In the genomic region with DNA sequence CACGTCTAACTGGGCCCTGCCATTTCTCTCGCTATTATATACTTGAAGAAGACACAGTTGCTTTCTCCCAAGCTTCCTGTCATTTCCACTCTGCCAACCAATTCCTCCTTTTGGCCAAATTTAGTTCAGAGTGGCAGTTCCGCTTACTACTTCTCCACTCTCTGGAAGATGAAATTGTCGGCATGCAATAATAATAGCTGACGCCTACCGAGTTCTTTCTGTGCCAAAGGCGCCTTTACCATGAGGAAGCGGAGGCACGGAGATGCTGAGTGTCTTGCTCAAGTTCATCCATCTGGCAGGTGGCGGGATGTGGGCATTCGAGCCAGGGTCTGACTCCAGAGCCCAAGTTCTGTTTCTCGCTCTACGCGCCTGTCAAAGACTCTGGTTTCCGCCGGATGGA, we compare ENCODE assay signal across 9 cellular contexts. TPM values are rescaled to one million over a fixed set of nuclear protein-coding genes. Genes with fewer than 3 reads are reported as not detected.
DNase-seq lines count a peak whose midpoint lies in the region; ATAC-seq, FAIRE-seq and TF ChIP-seq lines count a peak whose summit lies in the region.
"Had no signal": no experiment of that assay in that cellular context is flagged by ENCODE, and none has a peak within 500 bp of the region (broad histone marks: within the 10 kb centered on the region; RNA-seq: fewer than 3 reads in every experiment).

No MANE protein-coding gene starts in this region.

- TF ChIP-seq RAD21 in HepG2 (CRISPR knock-in tag; IDR thresholded peaks at IDR 0.05) = no peak

- no peaks in the 10 kb centered on the region for H3K27me3 ChIP-seq in right lobe of liver
- peaks cover 0 to 15% of the 10 kb centered on the region in 2 experiments; a peak in 4 of 5 replicates for H3K27me3 ChIP-seq in HepG2 (ENCODE audit: control insufficient read depth in 1 of 2, insufficient read depth in 2 of 2, low read length in 2 of 2)
- H3K27me3 ChIP-seq in ascending aorta = no peaks in the 10 kb centered on the region
- H3K27me3 ChIP-seq in naive thymus-derived CD4-positive, alpha-beta T cell (ENCODE audit: control insufficient read depth in 2 of 2, insufficient read depth in 2 of 2, low read length in 2 of 2) = no peaks in the 10 kb centered on the region
- no peaks in the 10 kb centered on the region for H3K27me3 ChIP-seq in aorta (ENCODE audit: control insufficient read depth in 1 of 2, insufficient read depth in 2 of 2, low read length in 1 of 2)

- intact Hi-C loops in right lobe of liver (cut with DNase I) = no loop called here
- intact Hi-C loops in HepG2 (cut with micrococcal nuclease; ENCODE audit: unreplicated experiment) = no loop called here
- intact Hi-C loops in ascending aorta (cut with DNase I) = no loop called here
- intact Hi-C loops in naive thymus-derived CD4-positive, alpha-beta T cell (cut with micrococcal nuclease) = loop anchor here (1.0 kb wide), 1 partner anchor 7 kb away; no protein-coding TSS in a partner anchor
- intact Hi-C loops in aorta (cut with DNase I) = no loop called here

- H3K27ac ChIP-seq in right lobe of liver = no peak overlapping the region
- H3K27ac ChIP-seq in HepG2 (ENCODE audit: extremely low read length, insufficient read depth, low read length) = no peak overlapping the region
- peak overlapping the region; percentile 33 to 56 for H3K27ac ChIP-seq in ascending aorta
- H3K27ac ChIP-seq in naive thymus-derived CD4-positive, alpha-beta T cell (ENCODE audit: low read depth, low read length) = no peak overlapping the region
- no peak overlapping the region for H3K27ac ChIP-seq in aorta (ENCODE audit: low read depth in 1 of 2, low read length in 2 of 2)

- H3K4me1 Mint-ChIP-seq in naive thymus-derived CD4-positive, alpha-beta T cell = peaks cover 21 to 52% (median 41%) of the 10 kb centered on the region in 7 donors

- H3K36me3 ChIP-seq in right lobe of liver = no peaks in the 10 kb centered on the region
- no peaks in the 10 kb centered on the region for H3K36me3 ChIP-seq in HepG2 (replicated peaks in 1 of 2; ENCODE audit: control insufficient read depth in 1 of 2, insufficient read depth in 2 of 2, low read length in 2 of 2)
- H3K36me3 ChIP-seq in ascending aorta = no peaks in the 10 kb centered on the region
- H3K36me3 ChIP-seq in naive thymus-derived CD4-positive, alpha-beta T cell (ENCODE audit: control insufficient read depth in 2 of 3, insufficient read depth in 3 of 3, low read length in 3 of 3) = no peaks in the 10 kb centered on the region
- H3K36me3 ChIP-seq in aorta (ENCODE audit: control insufficient read depth in 1 of 2, insufficient read depth in 2 of 2, low read length in 1 of 2) = no peaks in the 10 kb centered on the region

- FAIRE-seq in HepG2 (lab: Jason Lieb, UNC) = no peak

- 64% methylated on average over 13 of the region's 16 CpGs for WGBS in right lobe of liver (ENCODE audit: insufficient coverage, low coverage, low lambda C conversion rate, missing lambda C conversion rate)
- 72% methylated on average over 16 of the region's 16 CpGs for WGBS in HepG2 (ENCODE audit: low lambda C conversion rate)
- 90 to 92% methylated on average over 16 of the region's 16 CpGs for WGBS in aorta, 2 donors

- H3K4me2 ChIP-seq in HepG2 (ENCODE audit: low read depth, low read length) = no peak overlapping the region

- no TSS peak for BruUV-seq in HepG2 (replicated peaks; lab: Mats Ljungman, UMichigan)

- no peak overlapping the region for H3K4me3 ChIP-seq in right lobe of liver
- H3K4me3 ChIP-seq in HepG2 (replicated peaks in 1 of 3; ENCODE audit: insufficient read depth in 1 of 3, low read depth in 2 of 3, low read length in 3 of 3) = no peak overlapping the region
- H3K4me3 ChIP-seq in ascending aorta = no peak overlapping the region
- peak overlapping the region; percentile 50 for H3K4me3 ChIP-seq in naive thymus-derived CD4-positive, alpha-beta T cell (ENCODE audit: low read length)
- no peak overlapping the region for H3K4me3 ChIP-seq in aorta (ENCODE audit: low read length in 2 of 2)

- H3K4me1 ChIP-seq in right lobe of liver (no peaks in the 10 kb centered on the region), HepG2 (ENCODE audit: insufficient read depth, low read length) (peaks cover 5% of the 10 kb centered on the region), ascending aorta (no peaks in the 10 kb centered on the region), aorta (ENCODE audit: control insufficient read depth in 1 of 2, insufficient read depth in 2 of 2, low read length in 2 of 2) (no peaks in the 10 kb centered on the region)
- peaks cover 11 to 14% of the 10 kb centered on the region in 2 donors for H3K4me1 ChIP-seq in naive thymus-derived CD4-positive, alpha-beta T cell (ENCODE audit: control insufficient read depth in 2 of 2, insufficient read depth in 2 of 2, low read length in 2 of 2)

- no peak for TF ChIP-seq EP300 in HepG2 (IDR thresholded peaks at IDR 0.05; ENCODE audit: low read depth in 2 of 2, low read length in 2 of 2)
- no peak for TF ChIP-seq EP300 in HepG2 (CRISPR knock-in tag; IDR thresholded peaks at IDR 0.05; ENCODE audit: borderline replicate concordance)

- no peak for TF ChIP-seq CTCF in right lobe of liver (IDR thresholded peaks at IDR 0.05)
- no peak for TF ChIP-seq CTCF in HepG2 (CRISPR knock-in tag; IDR thresholded peaks at IDR 0.05)
- no peak for TF ChIP-seq CTCF in ascending aorta (IDR thresholded peaks at IDR 0.05)
- TF ChIP-seq CTCF in GM20000 (IDR thresholded peaks at IDR 0.05; ENCODE audit: extremely low read depth, missing control alignments) = no peak

- no peaks in the 10 kb centered on the region for H3K27me3 Mint-ChIP-seq in naive thymus-derived CD4-positive, alpha-beta T cell

- POLR2A ChIA-PET in HepG2 (lab: Yijun Ruan, JAX) = no interaction called here
- POLR2A ChIA-PET in naive thymus-derived CD4-positive, alpha-beta T cell (lab: Charles Lee) = no interaction called here

- H3K36me3 Mint-ChIP-seq in naive thymus-derived CD4-positive, alpha-beta T cell = peaks cover 0 to 11% (median 0%) of the 10 kb centered on the region in 5 donors

- ATAC-seq in right lobe of liver (peak; percentile 42 to 63 (median 46)), HepG2 (no peak), aorta (ENCODE audit: low FRiP score) (peak; percentile 56)
- peak; percentile 63 for ATAC-seq in naive thymus-derived CD4-positive, alpha-beta T cell

- H3K79me2 ChIP-seq in HepG2 (ENCODE audit: insufficient read depth, low read length) = no peaks in the 10 kb centered on the region

- DNase-seq in right lobe of liver (no peak), HepG2 (ENCODE audit: low spot score) (no peak), ascending aorta (ENCODE audit: low spot score in 2 of 2) (peak in 1 of 2 donors; percentile 72), aorta (peak in 1 of 2 donors; percentile 85), GM20000 (ENCODE audit: low spot score) (no peak), NCI-H2081 treated with DMSO at 0.1 percent for 48 hours (lab: John Stamatoyannopoulos, UW) (no peak), NCI-H1694 treated with DMSO at 0.1 percent for 48 hours (lab: John Stamatoyannopoulos, UW) (no peak)
- DNase-seq in naive thymus-derived CD4-positive, alpha-beta T cell = no peak
- DNase-seq: Karpas-422 had no signal

- no peaks in the 10 kb centered on the region for H3K9me3 Mint-ChIP-seq in naive thymus-derived CD4-positive, alpha-beta T cell

- in situ Hi-C loops in HepG2 (cut with HindIII; ENCODE audit: extremely low pct_ligation_motif_present, low pct_unique_long_range_greater_than_20kb) = no loop called here

- H3K9me3 ChIP-seq in right lobe of liver = no peaks in the 10 kb centered on the region
- H3K9me3 ChIP-seq in HepG2 (ENCODE audit: low read length) = no peaks in the 10 kb centered on the region
- no peaks in the 10 kb centered on the region for H3K9me3 ChIP-seq in ascending aorta
- H3K9me3 ChIP-seq in naive thymus-derived CD4-positive, alpha-beta T cell (ENCODE audit: control insufficient read depth in 2 of 3, low read length in 3 of 3) = no peaks in the 10 kb centered on the region
- no peaks in the 10 kb centered on the region for H3K9me3 ChIP-seq in aorta (ENCODE audit: control insufficient read depth, low read length)

- peak overlapping the region; percentile 79 to 98 (median 87) for H3K4me3 Mint-ChIP-seq in naive thymus-derived CD4-positive, alpha-beta T cell

- no peak overlapping the region for H2AFZ ChIP-seq in HepG2 (ENCODE audit: low read length)

- no peak for TF ChIP-seq POLR2A in right lobe of liver (IDR thresholded peaks at IDR 0.05)
- TF ChIP-seq POLR2A in HepG2 (IDR thresholded peaks at IDR 0.05; ENCODE audit: insufficient read depth in 1 of 2, low read depth in 2 of 2, low read length in 2 of 2) = no peak

- CTCF ChIA-PET in HepG2 (lab: Yijun Ruan, JAX; ENCODE audit: low intra/inter-chr PET ratio, low total read pairs) = no interaction called here
- CTCF ChIA-PET in naive thymus-derived CD4-positive, alpha-beta T cell (lab: Charles Lee) = interaction anchor here (1.7 kb wide), 1 partner anchor 16 kb away, joined by 4 read pairs; no protein-coding TSS in a partner anchor

- peak overlapping the region in 8 of 9 donors; percentile 86 to 97 (median 93) for H3K27ac Mint-ChIP-seq in naive thymus-derived CD4-positive, alpha-beta T cell

- H3K9ac ChIP-seq in HepG2 (ENCODE audit: insufficient read depth, low read depth, low read length) = no peak overlapping the region

- no peaks in the 10 kb centered on the region for H4K20me1 ChIP-seq in HepG2 (ENCODE audit: insufficient read depth, low read length)

RNA-seq across cellular contexts. Expression of a gene that starts 14.6 kb away (rescaled TPM):
- total RNA-seq in right lobe of liver (1 to 10 TPM; 1.2 to 4.0 (median 2.1) TPM), HepG2 (2016; rRNA removed; fragmentation: Illumina TruSeq; extraction: Trizol) (not detected in 2 replicates), ascending aorta (22.6 TPM), aorta (10 to 100 TPM in 1 of 2 donors, 1 to 10 TPM in 1; 7.6 to 17.3 TPM)
- not detected in 2 replicates for total RNA-seq in HepG2 (2016; cell fraction: cytosol; rRNA removed; fragmentation: Illumina TruSeq; extraction: Trizol; ENCODE audit: low read depth)
- total RNA-seq in HepG2 (2016; cell fraction: insoluble cytoplasmic fraction; rRNA removed; fragmentation: Illumina TruSeq; extraction: Trizol) = not detected in 2 replicates
- not detected in 2 replicates for total RNA-seq in HepG2 (2016; cell fraction: membrane; rRNA removed; fragmentation: Illumina TruSeq; extraction: Trizol)
- total RNA-seq in HepG2 (2016; cell fraction: nucleus; rRNA removed; fragmentation: Illumina TruSeq; extraction: Trizol) = not detected in 2 replicates
- polyA plus RNA-seq in HepG2 (2011; rRNA removed) (not detected in 2 replicates), aorta (1 to 10 TPM in 1 of 2 donors, under 1 TPM in 1; 0.43 to 2.0 TPM)
- not detected in 2 replicates for polyA plus RNA-seq in HepG2 (2011; cell fraction: cytosol; rRNA removed)
- polyA plus RNA-seq in HepG2 (2011; cell fraction: nucleus; rRNA removed) = not detected in 2 replicates
- polyA plus RNA-seq in HepG2 (2012) = not detected in 2 replicates
- polyA plus RNA-seq in HepG2 (2016; cell fraction: cytosol; fragmentation: Illumina TruSeq; extraction: Trizol; ENCODE audit: low read depth) = not detected in 2 replicates
- not detected in 2 replicates for polyA plus RNA-seq in HepG2 (2016; cell fraction: insoluble cytoplasmic fraction; fragmentation: Illumina TruSeq; extraction: Trizol; ENCODE audit: low read depth)
- polyA plus RNA-seq in HepG2 (2016; cell fraction: membrane; fragmentation: Illumina TruSeq; extraction: Trizol; ENCODE audit: low read depth) = not detected in 2 replicates
- not detected in 2 replicates for polyA plus RNA-seq in HepG2 (2016; cell fraction: nucleus; fragmentation: Illumina TruSeq; extraction: Trizol; ENCODE audit: insufficient read depth, low read depth)
- polyA minus RNA-seq in HepG2 (2011; rRNA and poly(A)+ RNA removed; ENCODE audit: low replicate concordance) = not detected in 2 replicates
- polyA minus RNA-seq in HepG2 (2011; cell fraction: cytosol; rRNA and poly(A)+ RNA removed) = not detected in 2 replicates
- polyA minus RNA-seq in HepG2 (2011; cell fraction: nucleus; rRNA and poly(A)+ RNA removed) = not detected in 2 replicates
- total RNA-seq in naive thymus-derived CD4-positive, alpha-beta T cell = 10 to 100 TPM in 4 of 5 experiments, 1 to 10 TPM in 1; 9.8 to 53.3 (median 14.2) TPM
- 1 to 10 TPM; 1.3 to 4.3 TPM for polyA plus RNA-seq in naive thymus-derived CD4-positive, alpha-beta T cell

RNA-seq across cellular contexts. Expression of a gene that starts 56.4 kb away (rescaled TPM):
- total RNA-seq in right lobe of liver (1 to 10 TPM; 3.8 to 5.5 (median 4.4) TPM), HepG2 (2016; rRNA removed; fragmentation: Illumina TruSeq; extraction: Trizol) (12.1 and 18.4 TPM in 2 replicates), ascending aorta (0.64 TPM), aorta (1 to 10 TPM; 6.1 to 7.9 TPM)
- total RNA-seq in HepG2 (2016; cell fraction: cytosol; rRNA removed; fragmentation: Illumina TruSeq; extraction: Trizol; ENCODE audit: low read depth) = 1.4 and 2.1 TPM in 2 replicates
- 12.2 and 16.6 TPM in 2 replicates for total RNA-seq in HepG2 (2016; cell fraction: insoluble cytoplasmic fraction; rRNA removed; fragmentation: Illumina TruSeq; extraction: Trizol)
- total RNA-seq in HepG2 (2016; cell fraction: membrane; rRNA removed; fragmentation: Illumina TruSeq; extraction: Trizol) = 9.5 and 10.4 TPM in 2 replicates
- 6.9 and 8.6 TPM in 2 replicates for total RNA-seq in HepG2 (2016; cell fraction: nucleus; rRNA removed; fragmentation: Illumina TruSeq; extraction: Trizol)
- polyA plus RNA-seq in HepG2 (2011; rRNA removed) (4.9 and 7.0 TPM in 2 replicates), aorta (1 to 10 TPM; 3.1 to 3.9 TPM)
- 2.7 and 4.4 TPM in 2 replicates for polyA plus RNA-seq in HepG2 (2011; cell fraction: cytosol; rRNA removed)
- 1.4 and 1.7 TPM in 2 replicates for polyA plus RNA-seq in HepG2 (2011; cell fraction: nucleus; rRNA removed)
- 7.8 and 9.3 TPM in 2 replicates for polyA plus RNA-seq in HepG2 (2012)
- 1.4 and 1.6 TPM in 2 replicates for polyA plus RNA-seq in HepG2 (2016; cell fraction: cytosol; fragmentation: Illumina TruSeq; extraction: Trizol; ENCODE audit: low read depth)
- polyA plus RNA-seq in HepG2 (2016; cell fraction: insoluble cytoplasmic fraction; fragmentation: Illumina TruSeq; extraction: Trizol; ENCODE audit: low read depth) = 17.1 and 19.3 TPM in 2 replicates
- 7.4 and 8.0 TPM in 2 replicates for polyA plus RNA-seq in HepG2 (2016; cell fraction: membrane; fragmentation: Illumina TruSeq; extraction: Trizol; ENCODE audit: low read depth)
- polyA plus RNA-seq in HepG2 (2016; cell fraction: nucleus; fragmentation: Illumina TruSeq; extraction: Trizol; ENCODE audit: insufficient read depth, low read depth) = 8.4 and 9.2 TPM in 2 replicates
- polyA minus RNA-seq in HepG2 (2011; rRNA and poly(A)+ RNA removed; ENCODE audit: low replicate concordance) = 2.6 and 8.3 TPM in 2 replicates
- polyA minus RNA-seq in HepG2 (2011; cell fraction: cytosol; rRNA and poly(A)+ RNA removed) = 4.6 and 5.3 TPM in 2 replicates
- 4.2 and 4.5 TPM in 2 replicates for polyA minus RNA-seq in HepG2 (2011; cell fraction: nucleus; rRNA and poly(A)+ RNA removed)
- 10 to 100 TPM in 1 of 5 experiments, 1 to 10 TPM in 4; 2.8 to 15.9 (median 7.1) TPM for total RNA-seq in naive thymus-derived CD4-positive, alpha-beta T cell
- 1 to 10 TPM; 1.2 to 2.0 TPM for polyA plus RNA-seq in naive thymus-derived CD4-positive, alpha-beta T cell

RNA-seq across cellular contexts. Expression of a gene that starts 56.6 kb away (rescaled TPM):
- total RNA-seq in right lobe of liver (1 to 10 TPM; 1.5 to 5.8 (median 4.3) TPM), HepG2 (2016; rRNA removed; fragmentation: Illumina TruSeq; extraction: Trizol) (7.7 and 16.4 TPM in 2 replicates), ascending aorta (0.21 TPM), aorta (10 to 100 TPM; 11.0 to 11.4 TPM)
- total RNA-seq in HepG2 (2016; cell fraction: cytosol; rRNA removed; fragmentation: Illumina TruSeq; extraction: Trizol; ENCODE audit: low read depth) = 2.8 and 5.5 TPM in 2 replicates
- 9.8 and 13.8 TPM in 2 replicates for total RNA-seq in HepG2 (2016; cell fraction: insoluble cytoplasmic fraction; rRNA removed; fragmentation: Illumina TruSeq; extraction: Trizol)
- total RNA-seq in HepG2 (2016; cell fraction: membrane; rRNA removed; fragmentation: Illumina TruSeq; extraction: Trizol) = 6.5 and 7.9 TPM in 2 replicates
- total RNA-seq in HepG2 (2016; cell fraction: nucleus; rRNA removed; fragmentation: Illumina TruSeq; extraction: Trizol) = 5.2 and 7.0 TPM in 2 replicates
- polyA plus RNA-seq in HepG2 (2011; rRNA removed) (3.5 and 4.1 TPM in 2 replicates), aorta (1 to 10 TPM; 3.4 to 5.7 TPM)
- polyA plus RNA-seq in HepG2 (2011; cell fraction: cytosol; rRNA removed) = 3.7 and 3.9 TPM in 2 replicates
- polyA plus RNA-seq in HepG2 (2011; cell fraction: nucleus; rRNA removed) = 2.9 and 3.9 TPM in 2 replicates
- polyA plus RNA-seq in HepG2 (2012) = 6.1 and 9.5 TPM in 2 replicates
- 3.1 and 3.4 TPM in 2 replicates for polyA plus RNA-seq in HepG2 (2016; cell fraction: cytosol; fragmentation: Illumina TruSeq; extraction: Trizol; ENCODE audit: low read depth)
- 17.3 and 18.0 TPM in 2 replicates for polyA plus RNA-seq in HepG2 (2016; cell fraction: insoluble cytoplasmic fraction; fragmentation: Illumina TruSeq; extraction: Trizol; ENCODE audit: low read depth)
- polyA plus RNA-seq in HepG2 (2016; cell fraction: membrane; fragmentation: Illumina TruSeq; extraction: Trizol; ENCODE audit: low read depth) = 5.2 and 5.5 TPM in 2 replicates
- 13.6 and 14.4 TPM in 2 replicates for polyA plus RNA-seq in HepG2 (2016; cell fraction: nucleus; fragmentation: Illumina TruSeq; extraction: Trizol; ENCODE audit: insufficient read depth, low read depth)
- 3.2 and 15.2 TPM in 2 replicates for polyA minus RNA-seq in HepG2 (2011; rRNA and poly(A)+ RNA removed; ENCODE audit: low replicate concordance)
- polyA minus RNA-seq in HepG2 (2011; cell fraction: cytosol; rRNA and poly(A)+ RNA removed) = 1.8 and 2.3 TPM in 2 replicates
- 2.1 and 4.0 TPM in 2 replicates for polyA minus RNA-seq in HepG2 (2011; cell fraction: nucleus; rRNA and poly(A)+ RNA removed)
- total RNA-seq in naive thymus-derived CD4-positive, alpha-beta T cell = 10 to 100 TPM; 13.6 to 31.5 (median 22.7) TPM
- 10 to 100 TPM; 11.9 to 25.1 TPM for polyA plus RNA-seq in naive thymus-derived CD4-positive, alpha-beta T cell

Comparison
In these comparisons a context has a peak if more than half of its experiments do, and no peak if none do; other contexts are left out.
1. H3K27ac ChIP-seq: peak in ascending aorta (2 of 2); none in right lobe of liver (0 of 3), HepG2 (single experiment), naive thymus-derived CD4-positive, alpha-beta T cell (single experiment) and aorta (0 of 2).
2. intact Hi-C loops: an anchor here in naive thymus-derived CD4-positive, alpha-beta T cell (1.0 kb wide); none called in right lobe of liver, HepG2, ascending aorta and aorta.